In the genomic region with DNA sequence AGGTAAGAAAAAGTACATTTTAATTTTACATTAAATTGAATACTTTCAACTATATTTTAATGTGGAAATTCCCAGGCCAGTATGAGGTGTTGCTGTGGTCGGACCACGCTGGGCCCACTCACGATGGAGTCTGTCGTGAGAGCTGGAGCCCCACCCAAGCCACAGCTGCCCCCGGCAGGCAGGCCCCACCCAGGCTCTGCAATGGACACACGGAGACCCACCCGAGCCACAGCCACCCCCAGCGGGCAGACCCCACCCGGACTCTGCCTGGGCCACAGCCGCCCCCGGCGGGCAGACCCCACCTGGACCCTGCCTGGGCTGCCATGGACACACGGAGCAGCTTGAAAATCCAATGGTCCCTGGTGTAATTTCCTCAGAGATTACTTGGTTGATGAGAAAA, we compare ENCODE assay signal across 30 cellular contexts.
"Had no signal": no experiment of that assay in that cellular context is flagged by ENCODE, and none has a peak within 500 bp of the region (broad histone marks: within the 10 kb centered on the region; RNA-seq: fewer than 3 reads in every experiment).

No MANE protein-coding gene starts in this region.

- H3K27me3 ChIP-seq: brain microvascular endothelial cell had no signal

- H3K36me3 Mint-ChIP-seq: activated CD4-positive, alpha-beta memory T cell treated with anti-CD3 and anti-CD28 coated beads for 36 hours; activated naive CD8-positive, alpha-beta T cell had no signal

- H3K36me3 ChIP-seq: brain microvascular endothelial cell had no signal

- H3K27ac Mint-ChIP-seq: activated CD4-positive, alpha-beta memory T cell treated with anti-CD3 and anti-CD28 coated beads for 36 hours; activated CD4-positive, alpha-beta T cell treated with anti-CD3 and anti-CD28 coated beads for 36 hours; activated CD4-positive, alpha-beta T cell treated with anti-CD3 and anti-CD28 coated beads, Interleukin-2, amount 10 ng/mL, durations not matched to agents 24 days and 14 days; activated naive CD8-positive, alpha-beta T cell; activated T-helper 17 cell treated with anti-CD3 and anti-CD28 coated beads, Interleukin-2, amount 50 U/mL, for 72 hours; T-helper 17 cell; T-helper 2 cell treated with Interferon-gamma antibody and Interleukin-4, amounts not matched to agents 5 μg/mL and 100 μg/mL, for 36 hours had no signal

- FAIRE-seq: astrocyte, bronchial epithelial cell, colon, frontal cortex had no signal

- H3K27ac ChIP-seq: brain microvascular endothelial cell had no signal

- H3K27me3 Mint-ChIP-seq: activated CD4-positive, alpha-beta memory T cell treated with anti-CD3 and anti-CD28 coated beads for 36 hours; activated CD4-positive, alpha-beta T cell treated with anti-CD3 and anti-CD28 coated beads, Interleukin-2, amount 10 ng/mL, durations not matched to agents 24 days and 14 days; activated naive CD8-positive, alpha-beta T cell; activated T-helper 17 cell treated with anti-CD3 and anti-CD28 coated beads, Interleukin-2, amount 50 U/mL, for 72 hours had no signal

- DNase-seq: activated CD4-positive, alpha-beta memory T cell treated with anti-CD3 and anti-CD28 coated beads for 36 hours; activated CD4-positive, alpha-beta T cell treated with anti-CD3 and anti-CD28 coated beads for 36 hours; activated CD4-positive, alpha-beta T cell treated with anti-CD3 and anti-CD28 coated beads, Interleukin-2, amount 10 ng/mL, durations not matched to agents 24 days and 14 days; activated CD4-positive, CD25-positive, alpha-beta regulatory T cell; activated CD4-positive, CD25-positive, alpha-beta regulatory T cell treated with anti-CD3 and anti-CD28 coated beads, Interleukin-2, amount 50 U/mL, for 72 hours; activated CD8-positive, alpha-beta memory T cell treated with anti-CD3 and anti-CD28 coated beads, Interleukin-2, amount 50 U/mL, for 48 hours; activated effector memory CD4-positive, alpha-beta T cell treated with Interleukin-2 at 50 U/mL for 16 hours; activated gamma-delta T cell treated with Interleukin-2 at 50 U/mL for 16 hours; activated naive CD4-positive, alpha-beta T cell treated with anti-CD3 and anti-CD28 coated beads, Interleukin-2, amount 50 U/mL, for 16 hours; activated naive CD4-positive, alpha-beta T cell treated with Interleukin-2 at 50 U/mL for 16 hours; activated T-cell treated with anti-CD3 and anti-CD28 coated beads, Interleukin-2, amount 50 U/mL, for 4 hours; amniotic stem cell; anterior cingulate cortex; brain microvascular endothelial cell; caudate nucleus; cortex of kidney; dermis blood vessel endothelial cell; effector CD4-positive, alpha-beta T cell; foreskin fibroblast; T-helper 1 cell; T-helper 17 cell; T1000 had no signal

- H3K9me3 Mint-ChIP-seq: activated T-helper 17 cell treated with anti-CD3 and anti-CD28 coated beads, Interleukin-2, amount 50 U/mL, for 72 hours had no signal

- H3K4me3 Mint-ChIP-seq: activated CD4-positive, alpha-beta memory T cell treated with anti-CD3 and anti-CD28 coated beads for 36 hours; activated CD4-positive, alpha-beta T cell treated with anti-CD3 and anti-CD28 coated beads for 36 hours; activated CD4-positive, alpha-beta T cell treated with anti-CD3 and anti-CD28 coated beads, Interleukin-2, amount 10 ng/mL, durations not matched to agents 24 days and 14 days; activated naive CD8-positive, alpha-beta T cell; activated T-cell treated with anti-CD3 and anti-CD28 coated beads, Interleukin-2, amount 50 U/mL, for 4 hours; activated T-helper 17 cell treated with anti-CD3 and anti-CD28 coated beads, Interleukin-2, amount 50 U/mL, for 72 hours; T-helper 17 cell; T-helper 2 cell treated with Interferon-gamma antibody and Interleukin-4, amounts not matched to agents 5 μg/mL and 100 μg/mL, for 36 hours had no signal

- H3K4me1 Mint-ChIP-seq: activated CD4-positive, alpha-beta T cell treated with anti-CD3 and anti-CD28 coated beads for 36 hours; activated CD4-positive, alpha-beta T cell treated with anti-CD3 and anti-CD28 coated beads, Interleukin-2, amount 10 ng/mL, durations not matched to agents 24 days and 14 days; activated T-helper 17 cell treated with anti-CD3 and anti-CD28 coated beads, Interleukin-2, amount 50 U/mL, for 72 hours; T-helper 17 cell had no signal

- ATAC-seq: activated CD4-positive, alpha-beta T cell treated with anti-CD3 and anti-CD28 coated beads for 36 hours; activated T-cell treated with anti-CD3 and anti-CD28 coated beads, Interleukin-2, amount 50 U/mL, for 4 hours; activated T-helper 17 cell treated with anti-CD3 and anti-CD28 coated beads, Interleukin-2, amount 50 U/mL, for 72 hours; esophagus mucosa; T-helper 17 cell had no signal
